Comparison of ENCODE assay signal across 9 cellular contexts in genomic region chr15:61195116-61196002, GRCh38. TPM values are rescaled to one million over a fixed set of nuclear protein-coding genes. Genes with fewer than 3 reads are reported as not detected.
DNase-seq lines count a peak whose midpoint lies in the region; ATAC-seq, FAIRE-seq and TF ChIP-seq lines count a peak whose summit lies in the region.
"Had no signal": no experiment of that assay in that cellular context is flagged by ENCODE, and none has a peak within 500 bp of the region (broad histone marks: within the 10 kb centered on the region; RNA-seq: fewer than 3 reads in every experiment).

No MANE protein-coding gene starts in this region.

- H3K27me3 ChIP-seq in H1 (replicated peaks in 1 of 4; ENCODE audit: control insufficient read depth in 3 of 4, extremely low read depth in 1 of 4, insufficient read depth in 3 of 4, low read length in 3 of 4): peaks cover 0 to 1% (median 0%) of the 10 kb centered on the region in 4 experiments; a peak in 1 of 7 replicates
- H3K27me3 ChIP-seq in ovary: no peaks in the 10 kb centered on the region

- no peaks in the 10 kb centered on the region for H3K9me3 ChIP-seq in H1 (ENCODE audit: insufficient read depth in 2 of 2, low read depth in 1 of 2, low read length in 1 of 2)
- H3K9me3 ChIP-seq in ovary: no peaks in the 10 kb centered on the region

- no peak overlapping the region for H2BK15ac ChIP-seq in H1 (ENCODE audit: low read length)

- H4K8ac ChIP-seq in H1 (ENCODE audit: extremely low read depth, insufficient read depth, low read length): no peak overlapping the region

- TF ChIP-seq POLR2A in H1 (IDR thresholded peaks at IDR 0.05; ENCODE audit: control extremely low read depth in 1 of 2, low read depth in 2 of 2, low read length in 2 of 2) (no peak), ovary (IDR thresholded peaks at IDR 0.05) (no peak)

- H3K36me3 ChIP-seq in H1 (ENCODE audit: control insufficient read depth in 2 of 4, insufficient read depth in 4 of 4, low read length in 3 of 4) (no peaks in the 10 kb centered on the region), ovary (no peaks in the 10 kb centered on the region)

- H3K79me1 ChIP-seq in H1 (ENCODE audit: low read depth, low read length): no peaks in the 10 kb centered on the region; the same call in 1 of the 2 replicates

- no peak overlapping the region for H3K4me3 ChIP-seq in GM12864 (ENCODE audit: low read depth, low read length)
- H3K4me3 ChIP-seq in H1 (ENCODE audit: extremely low read depth in 1 of 4, insufficient read depth in 2 of 4, low read depth in 3 of 4, low read length in 4 of 4): no peak overlapping the region
- H3K4me3 ChIP-seq in ovary: no peak overlapping the region

- no peak overlapping the region for H2AK5ac ChIP-seq in H1 (ENCODE audit: low read depth, low read length)

- intact Hi-C loops in ovary (cut with DNase I): no loop called here

- no peak overlapping the region for H2BK5ac ChIP-seq in H1 (ENCODE audit: low read depth, low read length)

- no peaks in the 10 kb centered on the region for H3K9me3 Mint-ChIP-seq in effector memory CD8-positive, alpha-beta T cell
- H3K9me3 Mint-ChIP-seq in activated CD4-positive, alpha-beta memory T cell treated with anti-CD3 and anti-CD28 coated beads, Interleukin-2, amount 10 ng/mL, durations not matched to agents 7 days and 5 days: no peaks in the 10 kb centered on the region

- peaks cover 0 to 2% (median 0%) of the 10 kb centered on the region in 4 experiments; a peak in 1 of 7 replicates for H3K4me1 ChIP-seq in H1 (replicated peaks in 1 of 4; ENCODE audit: control insufficient read depth in 3 of 4, insufficient read depth in 4 of 4, low read length in 3 of 4)
- peaks cover 2% of the 10 kb centered on the region for H3K4me1 ChIP-seq in ovary (ENCODE audit: insufficient read depth)

- H3K4me3 Mint-ChIP-seq in effector memory CD8-positive, alpha-beta T cell: no peak overlapping the region
- H3K4me3 Mint-ChIP-seq in activated CD4-positive, alpha-beta memory T cell treated with anti-CD3 and anti-CD28 coated beads, Interleukin-2, amount 10 ng/mL, durations not matched to agents 7 days and 5 days: no peak overlapping the region

- no peak overlapping the region for H3K4ac ChIP-seq in H1 (replicated peaks; ENCODE audit: insufficient read length, low read depth, low read length)

- no peak overlapping the region for H3K14ac ChIP-seq in H1 (ENCODE audit: insufficient read length)

- CTCF ChIA-PET in H1 (lab: Charles Lee; ENCODE audit: partially characterized antibody): interaction anchor here (0.6 to 4.4 kb wide), 37 partner anchors 9 to 636 kb away, joined by 3 to 38 read pairs (median 4); no protein-coding TSS in a partner anchor
- CTCF ChIA-PET in activated CD4-positive, alpha-beta memory T cell treated with anti-CD3 and anti-CD28 coated beads, Interleukin-2, amount 10 ng/mL, durations not matched to agents 7 days and 5 days (lab: Charles Lee): interaction anchor here (0.6 to 2.4 kb wide), 13 partner anchors 11 to 643 kb away, joined by 3 to 11 read pairs (median 3); partner anchors contain the start of gene RORA

- no peak overlapping the region for H2BK120ac ChIP-seq in H1 (replicated peaks; ENCODE audit: low read depth, low read length)

- H3K23me2 ChIP-seq in H1 (ENCODE audit: low read depth, low read length): no peaks in the 10 kb centered on the region

- POLR2A ChIA-PET in H1 (lab: Charles Lee; ENCODE audit: partially characterized antibody): no interaction called here
- POLR2A ChIA-PET in activated CD4-positive, alpha-beta memory T cell treated with anti-CD3 and anti-CD28 coated beads, Interleukin-2, amount 10 ng/mL, durations not matched to agents 7 days and 5 days (lab: Charles Lee): interaction anchor here (1.2 kb wide), 1 partner anchor 11 kb away, joined by 3 read pairs; no protein-coding TSS in a partner anchor

- 91% methylated on average over 10 of the region's 10 CpGs; no CpG with 5 or more reads in 1 of the 2 experiments for WGBS in H1 (ENCODE audit: extremely low coverage in 1 of 2, insufficient coverage in 1 of 2, insufficient read length in 1 of 2, insufficient replicate concordance in 2 of 2, low coverage in 1 of 2, low lambda C conversion rate in 2 of 2, missing lambda C conversion rate in 1 of 2), 2 experiments
- 92 to 94% (median 93%) methylated on average over 10 of the region's 10 CpGs for WGBS in ovary, 3 donors

- H2BK20ac ChIP-seq in H1 (ENCODE audit: low read length): no peak overlapping the region

- no peaks in the 10 kb centered on the region for H3K36me3 Mint-ChIP-seq in effector memory CD8-positive, alpha-beta T cell (ENCODE audit: insufficient read depth)
- H3K36me3 Mint-ChIP-seq in activated CD4-positive, alpha-beta memory T cell treated with anti-CD3 and anti-CD28 coated beads, Interleukin-2, amount 10 ng/mL, durations not matched to agents 7 days and 5 days (ENCODE audit: low read depth): no peaks in the 10 kb centered on the region

- peak; percentile 15 to 36 for DNase-seq in AML-193 (lab: John Stamatoyannopoulos, UW)
- peak; percentile 12 for DNase-seq in GM12864 (ENCODE audit: low read depth)
- peak; percentile 25 for DNase-seq in NCI-H82 treated with DMSO at 0.1 percent for 48 hours (lab: John Stamatoyannopoulos, UW; ENCODE audit: unreplicated experiment)
- DNase-seq in H1 (ENCODE audit: low read depth in 1 of 2, low spot score in 2 of 2): no peak
- no peak for DNase-seq in ovary
- DNase-seq in effector memory CD8-positive, alpha-beta T cell: no peak
- no peak for DNase-seq in activated CD4-positive, alpha-beta memory T cell treated with anti-CD3 and anti-CD28 coated beads, Interleukin-2, amount 10 ng/mL, durations not matched to agents 7 days and 5 days
- DNase-seq in OCI-M2 (lab: John Stamatoyannopoulos, UW; ENCODE audit: unreplicated experiment): no peak

- H3K27ac ChIP-seq in H1 (ENCODE audit: low read depth, low read length) (no peak overlapping the region), ovary (no peak overlapping the region)

- H3K18ac ChIP-seq in H1 (ENCODE audit: extremely low read depth, low read length): no peak overlapping the region

- no peaks in the 10 kb centered on the region for H3K4me1 Mint-ChIP-seq in effector memory CD8-positive, alpha-beta T cell (ENCODE audit: low read depth in 2 of 2)
- H3K4me1 Mint-ChIP-seq in activated CD4-positive, alpha-beta memory T cell treated with anti-CD3 and anti-CD28 coated beads, Interleukin-2, amount 10 ng/mL, durations not matched to agents 7 days and 5 days: no peaks in the 10 kb centered on the region

- FAIRE-seq in H1 (lab: Jason Lieb, UNC): peak; percentile 58
- FAIRE-seq: islet of Langerhans had no signal

- peaks cover 42 to 44% of the 10 kb centered on the region in 2 donors for H3K27me3 Mint-ChIP-seq in effector memory CD8-positive, alpha-beta T cell
- H3K27me3 Mint-ChIP-seq in activated CD4-positive, alpha-beta memory T cell treated with anti-CD3 and anti-CD28 coated beads, Interleukin-2, amount 10 ng/mL, durations not matched to agents 7 days and 5 days: peaks cover 20% of the 10 kb centered on the region

- no peaks in the 10 kb centered on the region for H4K20me1 ChIP-seq in H1 (replicated peaks in 1 of 2; ENCODE audit: control insufficient read depth in 1 of 2, insufficient read depth in 2 of 2, low read length in 2 of 2)

- no peaks in the 10 kb centered on the region for H3K79me2 ChIP-seq in H1 (ENCODE audit: control insufficient read depth in 1 of 2, insufficient read depth in 2 of 2, low read length in 2 of 2)

- no peak overlapping the region for H3K56ac ChIP-seq in H1 (replicated peaks; ENCODE audit: insufficient read length, low read depth, low read length)

- no peak overlapping the region for H3K27ac Mint-ChIP-seq in effector memory CD8-positive, alpha-beta T cell
- H3K27ac Mint-ChIP-seq in activated CD4-positive, alpha-beta memory T cell treated with anti-CD3 and anti-CD28 coated beads, Interleukin-2, amount 10 ng/mL, durations not matched to agents 7 days and 5 days: no peak overlapping the region

- H3K9ac ChIP-seq in H1 (replicated peaks in 1 of 4; ENCODE audit: extremely low read depth in 1 of 4, low read depth in 3 of 4, low read length in 3 of 4): no peak overlapping the region

- H2BK12ac ChIP-seq in H1 (ENCODE audit: low read depth, low read length): no peak overlapping the region

- TF ChIP-seq RAD21 in H1 (IDR thresholded peaks at IDR 0.05 in 1 of 2, conservative IDR thresholded peaks at IDR 0.05 in 1 of 2; ENCODE audit: low read depth in 2 of 2, low read length in 2 of 2): peak; percentile 40 to 66; a peak in 3 of 4 replicates

- no peak overlapping the region for H3K23ac ChIP-seq in H1 (ENCODE audit: insufficient read length)

- TF ChIP-seq CTCF in GM12864 (IDR thresholded peaks at IDR 0.05; ENCODE audit: low read depth, low read length, missing control alignments) (peak; percentile 91), H1 (IDR thresholded peaks at IDR 0.05; ENCODE audit: control extremely low read depth in 1 of 3, insufficient read depth in 1 of 3, low read depth in 1 of 3, low read length in 3 of 3) (peak; percentile 27 to 76 (median 35); a peak in 3 of 4 replicates), ovary (IDR thresholded peaks at IDR 0.05) (peak in 2 of 3 donors; percentile 11 to 14)

- no peak overlapping the region for H4K91ac ChIP-seq in H1 (replicated peaks; ENCODE audit: insufficient read length, low read length)

- ATAC-seq in effector memory CD8-positive, alpha-beta T cell (replicated peaks): no peak

- H3K4me2 ChIP-seq in H1 (ENCODE audit: insufficient read depth in 1 of 2, low read depth in 2 of 2, low read length in 2 of 2): no peak overlapping the region

- H2AFZ ChIP-seq in H1 (ENCODE audit: low read length): no peak overlapping the region

- H4K5ac ChIP-seq in H1 (ENCODE audit: insufficient read length, low read depth, low read length): no peak overlapping the region

- TF ChIP-seq EP300 in H1 (IDR thresholded peaks at IDR 0.05; ENCODE audit: borderline replicate concordance in 1 of 2, low read depth in 2 of 2, low read length in 2 of 2) (no peak), ovary (IDR thresholded peaks at IDR 0.05) (no peak)

TF ChIP-seq in H1, 55 proteins besides CTCF, POLR2A, EP300 and RAD21 (continues in another document):
- TF ChIP-seq HDAC6 (IDR thresholded peaks at IDR 0.05; ENCODE audit: low read depth, low read length): no peak
- TF ChIP-seq SIN3A (conservative IDR thresholded peaks at IDR 0.05 in 1 of 2, IDR thresholded peaks at IDR 0.05 in 1 of 2; ENCODE audit: low read depth in 1 of 2, low read length in 2 of 2): no peak

RNA-seq across cellular contexts. Expression of gene RORA, which starts 33.7 kb away (rescaled TPM):
- 6.5 and 6.9 TPM in 2 replicates for total RNA-seq in H1 (2021; fragmentation: NEBNext Ultra II Directional; extraction: Animal tissue kit (Norgen Biotek cat#: 25700))
- polyA plus RNA-seq in H1 (2011; rRNA removed) (12.7 and 15.7 TPM in 2 replicates), ovary (10 to 100 TPM in 1 of 2 donors, 1 to 10 TPM in 1; 6.3 to 14.9 TPM)
- polyA plus RNA-seq in H1 (2011; cell fraction: cytosol; rRNA removed): 11.1 TPM
- polyA plus RNA-seq in H1 (2011; cell fraction: nucleus; rRNA removed): 48.2 TPM
- polyA plus RNA-seq in H1 (2012, experiment 1 of 2): 3.4 to 4.6 TPM (median 4.3 TPM) in 4 replicates
- polyA plus RNA-seq in H1 (2012, experiment 2 of 2): 0.09 TPM
- 3.1 TPM for polyA plus RNA-seq in H1 (2013, experiment 1 of 2)
- 3.4 TPM for polyA plus RNA-seq in H1 (2013, experiment 2 of 2)
- polyA minus RNA-seq in H1 (2011; rRNA and poly(A)+ RNA removed): 52.5 and 85.4 TPM in 2 replicates
- polyA minus RNA-seq in H1 (2011; cell fraction: cytosol; rRNA and poly(A)+ RNA removed): 34.4 TPM
- polyA minus RNA-seq in H1 (2011; cell fraction: nucleus; rRNA and poly(A)+ RNA removed): 90.0 TPM
- 10 to 100 TPM; 23.9 to 47.4 (median 36.3) TPM for total RNA-seq in ovary
- 10 to 100 TPM; 61.9 to 64.3 TPM for total RNA-seq in activated CD4-positive, alpha-beta memory T cell treated with anti-CD3 and anti-CD28 coated beads, Interleukin-2, amount 10 ng/mL, durations not matched to agents 7 days and 5 days

Comparison
In these comparisons a context has a peak if more than half of its experiments do, and no peak if none do; other contexts are left out.
1. DNase-seq: peak in AML-193 (2 of 2), GM12864 (single experiment) and NCI-H82 treated with DMSO at 0.1 percent for 48 hours (single experiment); none in H1 (0 of 2), ovary (0 of 5), effector memory CD8-positive, alpha-beta T cell (0 of 3), activated CD4-positive, alpha-beta memory T cell treated with anti-CD3 and anti-CD28 coated beads, Interleukin-2, amount 10 ng/mL, durations not matched to agents 7 days and 5 days (single experiment) and OCI-M2 (single experiment).
2. CTCF ChIP-seq: peak in every context shown above with its lines; median percentile 91 in GM12864; 35 in H1; 12 in ovary.